ENCODE assay signal across 8 cellular contexts in the genomic region with DNA sequence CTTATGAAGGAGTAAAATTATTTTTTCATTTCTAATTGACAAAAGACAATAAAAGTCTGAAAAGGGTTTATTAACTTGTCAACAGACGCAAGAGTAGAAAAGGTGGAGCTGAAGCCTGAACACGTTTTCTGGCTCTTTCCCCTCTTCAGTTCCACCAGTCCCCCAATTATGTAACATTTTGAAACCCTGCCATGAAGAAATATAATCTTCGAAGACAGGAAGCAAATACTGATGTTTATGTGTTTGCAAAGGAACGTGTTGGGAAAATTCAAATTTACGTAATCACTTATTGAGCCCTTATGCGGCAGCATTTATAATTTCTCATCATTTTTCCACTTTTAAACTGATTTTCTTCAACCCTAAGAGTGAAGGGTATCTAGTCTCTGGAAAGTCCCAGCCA. TPM values are rescaled to one million over a fixed set of nuclear protein-coding genes. Genes with fewer than 3 reads are reported as not detected.
DNase-seq lines count a peak whose midpoint lies in the region; ATAC-seq and TF ChIP-seq lines count a peak whose summit lies in the region.

No MANE protein-coding gene starts in this region.

- POLR2A ChIA-PET in SK-N-SH (lab: Yijun Ruan, JAX) = no interaction called here
- POLR2A ChIA-PET in activated CD8-positive, alpha-beta T cell treated with anti-CD3 and anti-CD28 coated beads, Interleukin-2, amount 10 ng/mL, durations not matched to agents 7 days and 5 days (lab: Charles Lee) = interaction anchor here (1.6 to 2.0 kb wide), 2 partner anchors 18 to 206 kb away, joined by 5 to 17 read pairs; no protein-coding TSS in a partner anchor

- H3K9me3 ChIP-seq in SK-N-SH = no peaks in the 10 kb centered on the region
- no peaks in the 10 kb centered on the region for H3K9me3 ChIP-seq in iPS-18a (ENCODE audit: control insufficient read depth, low read depth, low read length)
- H3K9me3 ChIP-seq in subcutaneous abdominal adipose tissue (ENCODE audit: control insufficient read depth in 5 of 5, low read length in 5 of 5) = no peaks in the 10 kb centered on the region

- no peak for TF ChIP-seq CTCF in SK-N-SH (IDR thresholded peaks at IDR 0.05)

- H3K4me3 ChIP-seq in SK-N-SH (ENCODE audit: low read depth in 2 of 2, low read length in 1 of 2) = peak overlapping the region; percentile 93 to 94
- H3K4me3 ChIP-seq in iPS-18a (ENCODE audit: low read length) = peak overlapping the region; percentile 97
- H3K4me3 ChIP-seq in subcutaneous abdominal adipose tissue (ENCODE audit: low read depth in 1 of 5, low read length in 5 of 5) = peak overlapping the region; percentile 84 to 93 (median 88)

- H3K27me3 ChIP-seq in SK-N-SH (ENCODE audit: insufficient read depth) (no peaks in the 10 kb centered on the region), iPS-18a (ENCODE audit: control insufficient read depth, insufficient read depth, low read length) (no peaks in the 10 kb centered on the region), subcutaneous abdominal adipose tissue (ENCODE audit: control insufficient read depth in 5 of 5, insufficient read depth in 4 of 5, low read length in 5 of 5) (no peaks in the 10 kb centered on the region)

- peak overlapping the region; percentile 92 for H3K27ac Mint-ChIP-seq in activated CD8-positive, alpha-beta T cell treated with anti-CD3 and anti-CD28 coated beads, Interleukin-2, amount 10 ng/mL, durations not matched to agents 7 days and 5 days

- peak overlapping the region; percentile 92 for H3K4me3 Mint-ChIP-seq in activated CD8-positive, alpha-beta T cell treated with anti-CD3 and anti-CD28 coated beads, Interleukin-2, amount 10 ng/mL, durations not matched to agents 7 days and 5 days

- H3K27ac ChIP-seq in SK-N-SH (ENCODE audit: low read depth in 2 of 2, low read length in 1 of 2) = peak overlapping the region; percentile 85 to 92
- H3K27ac ChIP-seq in iPS-18a (ENCODE audit: low read length) = peak overlapping the region; percentile 29
- H3K27ac ChIP-seq in subcutaneous abdominal adipose tissue (ENCODE audit: low read depth, low read length) = peak overlapping the region; percentile 98

- CTCF ChIA-PET in SK-N-SH (lab: Yijun Ruan, JAX) = interaction anchor here (0.8 to 2.3 kb wide), 4 partner anchors 11 to 315 kb away, joined by 3 to 10 read pairs (median 6); no protein-coding TSS in a partner anchor
- CTCF ChIA-PET in activated CD8-positive, alpha-beta T cell treated with anti-CD3 and anti-CD28 coated beads, Interleukin-2, amount 10 ng/mL, durations not matched to agents 7 days and 5 days (lab: Charles Lee) = interaction anchor here (0.8 to 2.3 kb wide), 5 partner anchors 16 to 189 kb away, joined by 3 to 11 read pairs (median 4); partner anchors contain the start of gene ARPIN

- peaks cover 16% of the 10 kb centered on the region for H3K36me3 Mint-ChIP-seq in activated CD8-positive, alpha-beta T cell treated with anti-CD3 and anti-CD28 coated beads, Interleukin-2, amount 10 ng/mL, durations not matched to agents 7 days and 5 days (ENCODE audit: low read depth)

- H3K27me3 Mint-ChIP-seq in activated CD8-positive, alpha-beta T cell treated with anti-CD3 and anti-CD28 coated beads, Interleukin-2, amount 10 ng/mL, durations not matched to agents 7 days and 5 days (ENCODE audit: low read depth) = peaks cover 2% of the 10 kb centered on the region

- WGBS in SK-N-SH (ENCODE audit: low lambda C conversion rate) = 28% methylated on average over 6 of the region's 6 CpGs

- TF ChIP-seq RAD21 in SK-N-SH (IDR thresholded peaks at IDR 0.05; ENCODE audit: low read length) = no peak

- no peaks in the 10 kb centered on the region for H3K9me3 Mint-ChIP-seq in activated CD8-positive, alpha-beta T cell treated with anti-CD3 and anti-CD28 coated beads, Interleukin-2, amount 10 ng/mL, durations not matched to agents 7 days and 5 days (ENCODE audit: insufficient read depth)

- peaks cover 0 to 2% of the 10 kb centered on the region in 2 experiments; a peak in 1 of 4 replicates for H3K4me1 ChIP-seq in SK-N-SH (ENCODE audit: control insufficient read depth in 1 of 2, insufficient read depth in 2 of 2, low read depth in 1 of 2, low read length in 1 of 2)
- peaks cover 3% of the 10 kb centered on the region for H3K4me1 ChIP-seq in iPS-18a (ENCODE audit: control insufficient read depth, low read depth, low read length)
- peaks cover 5 to 31% (median 17%) of the 10 kb centered on the region in 5 donors for H3K4me1 ChIP-seq in subcutaneous abdominal adipose tissue (ENCODE audit: control insufficient read depth in 5 of 5, insufficient read depth in 5 of 5, low read length in 5 of 5)

- TF ChIP-seq EP300 in SK-N-SH (IDR thresholded peaks at IDR 0.05; ENCODE audit: borderline replicate concordance in 1 of 2, low read depth in 1 of 2, low read length in 1 of 2) = no peak

- H3K9me2 ChIP-seq in SK-N-SH = no peaks in the 10 kb centered on the region

- ATAC-seq in SK-N-SH treated with all-trans-retinoic acid at 6 μM for 48 hours = no peak
- no peak for ATAC-seq in activated CD8-positive, alpha-beta T cell treated with anti-CD3 and anti-CD28 coated beads, Interleukin-2, amount 10 ng/mL, durations not matched to agents 7 days and 5 days
- no peak for ATAC-seq in GM19035 (IDR thresholded peaks at IDR 0.05; ENCODE audit: unreplicated experiment)

- H3K4me1 Mint-ChIP-seq in activated CD8-positive, alpha-beta T cell treated with anti-CD3 and anti-CD28 coated beads, Interleukin-2, amount 10 ng/mL, durations not matched to agents 7 days and 5 days (ENCODE audit: low read depth) = peaks cover 35% of the 10 kb centered on the region

- peaks cover 45% of the 10 kb centered on the region for H3K79me2 ChIP-seq in SK-N-SH (ENCODE audit: insufficient read depth)

- H3F3A ChIP-seq in SK-N-SH (replicated peaks; ENCODE audit: insufficient read depth) = peaks cover 34% of the 10 kb centered on the region

- peak overlapping the region; percentile 87 for H3K9ac ChIP-seq in SK-N-SH
- H3K9ac ChIP-seq in iPS-18a (ENCODE audit: low read length) = peak overlapping the region; percentile 88
- H3K9ac ChIP-seq in subcutaneous abdominal adipose tissue (ENCODE audit: low read length in 5 of 5) = peak overlapping the region; percentile 94 to 99 (median 96)

- DNase-seq in SK-N-SH = no peak
- DNase-seq in activated CD8-positive, alpha-beta T cell treated with anti-CD3 and anti-CD28 coated beads, Interleukin-2, amount 10 ng/mL, durations not matched to agents 7 days and 5 days = no peak
- no peak for DNase-seq in C1 segment of cervical spinal cord (lab: John Stamatoyannopoulos, UW)
- DNase-seq in NCI-H1436 (lab: John Stamatoyannopoulos, UW) = no peak

- H3K4me2 ChIP-seq in SK-N-SH = peak overlapping the region; percentile 88

- peak overlapping the region; percentile 100 for H2AFZ ChIP-seq in SK-N-SH (ENCODE audit: low read depth)

- H3K36me3 ChIP-seq in SK-N-SH (replicated peaks in 1 of 2; ENCODE audit: control insufficient read depth in 1 of 2, insufficient read depth in 2 of 2, low read length in 1 of 2) = peaks cover 10% of the 10 kb centered on the region in 2 experiments
- peaks cover 10% of the 10 kb centered on the region for H3K36me3 ChIP-seq in iPS-18a (ENCODE audit: control insufficient read depth, low read depth, low read length)
- peaks cover 3 to 9% (median 8%) of the 10 kb centered on the region in 5 donors for H3K36me3 ChIP-seq in subcutaneous abdominal adipose tissue (ENCODE audit: control insufficient read depth in 5 of 5, insufficient read depth in 5 of 5, low read length in 5 of 5)

- H4K20me1 ChIP-seq in SK-N-SH (ENCODE audit: insufficient read depth) = no peaks in the 10 kb centered on the region

TF ChIP-seq in SK-N-SH, 30 proteins besides CTCF, POLR2A, EP300 and RAD21 (continues in another document):
- TF ChIP-seq FOXJ3 (CRISPR knock-in tag; IDR thresholded peaks at IDR 0.05) (no peak), TAF1 (IDR thresholded peaks at IDR 0.05; ENCODE audit: borderline replicate concordance, low read depth, low read length) (no peak), NFIC (IDR thresholded peaks at IDR 0.05; ENCODE audit: borderline replicate concordance) (no peak), POLR2AphosphoS5 (IDR thresholded peaks at IDR 0.05; ENCODE audit: low read depth, low read length) (no peak)
- TF ChIP-seq, protein P1, sequence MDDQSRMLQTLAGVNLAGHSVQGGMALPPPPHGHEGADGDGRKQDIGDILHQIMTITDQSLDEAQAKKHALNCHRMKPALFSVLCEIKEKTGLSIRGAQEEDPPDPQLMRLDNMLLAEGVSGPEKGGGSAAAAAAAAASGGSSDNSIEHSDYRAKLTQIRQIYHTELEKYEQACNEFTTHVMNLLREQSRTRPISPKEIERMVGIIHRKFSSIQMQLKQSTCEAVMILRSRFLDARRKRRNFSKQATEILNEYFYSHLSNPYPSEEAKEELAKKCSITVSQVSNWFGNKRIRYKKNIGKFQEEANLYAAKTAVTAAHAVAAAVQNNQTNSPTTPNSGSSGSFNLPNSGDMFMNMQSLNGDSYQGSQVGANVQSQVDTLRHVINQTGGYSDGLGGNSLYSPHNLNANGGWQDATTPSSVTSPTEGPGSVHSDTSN (IDR thresholded peaks at IDR 0.05) = no peak

TF ChIP-seq in SK-N-SH treated with all-trans-retinoic acid at 6 μM for 48 hours, 23 proteins besides CTCF, POLR2A, EP300 and RAD21 (continues in another document):
- no peak for TF ChIP-seq PPARA (CRISPR knock-in tag; IDR thresholded peaks at IDR 0.05; ENCODE audit: borderline replicate concordance)
- no peak for TF ChIP-seq ZFP30 (CRISPR knock-in tag; IDR thresholded peaks at IDR 0.05)
- no peak for TF ChIP-seq ZNF8 (CRISPR knock-in tag; IDR thresholded peaks at IDR 0.05)
- TF ChIP-seq RARB (CRISPR knock-in tag; IDR thresholded peaks at IDR 0.05) = no peak

RNA-seq across cellular contexts. Expression of gene AP3S2, which starts 0.8 kb away (rescaled TPM):
- 11.9 and 19.4 TPM in 2 replicates for polyA plus RNA-seq in SK-N-SH (2012; rRNA removed)
- polyA plus RNA-seq in SK-N-SH (2012; cell fraction: cytosol; rRNA removed) = 26.2 and 27.1 TPM in 2 replicates
- 15.0 and 20.9 TPM in 2 replicates for polyA plus RNA-seq in SK-N-SH (2012; cell fraction: nucleus; rRNA removed)
- total RNA-seq in activated CD8-positive, alpha-beta T cell treated with anti-CD3 and anti-CD28 coated beads, Interleukin-2, amount 10 ng/mL, durations not matched to agents 7 days and 5 days = 10 to 100 TPM; 24.7 to 25.5 TPM

RNA-seq across cellular contexts. Expression of gene ARPIN, which starts 19.7 kb away (rescaled TPM):
- polyA plus RNA-seq in SK-N-SH (2012; rRNA removed) = 13.0 and 13.5 TPM in 2 replicates
- polyA plus RNA-seq in SK-N-SH (2012; cell fraction: cytosol; rRNA removed) = 11.4 and 11.6 TPM in 2 replicates
- 13.0 and 13.8 TPM in 2 replicates for polyA plus RNA-seq in SK-N-SH (2012; cell fraction: nucleus; rRNA removed)
- total RNA-seq in activated CD8-positive, alpha-beta T cell treated with anti-CD3 and anti-CD28 coated beads, Interleukin-2, amount 10 ng/mL, durations not matched to agents 7 days and 5 days = not detected

Comparison
In these comparisons a context has a peak if more than half of its experiments do, and no peak if none do; other contexts are left out.
1. H3K27ac ChIP-seq: peak in every context shown above with its lines; median percentile 98 in subcutaneous abdominal adipose tissue; 88 in SK-N-SH; 29 in iPS-18a.